In the genomic region with DNA sequence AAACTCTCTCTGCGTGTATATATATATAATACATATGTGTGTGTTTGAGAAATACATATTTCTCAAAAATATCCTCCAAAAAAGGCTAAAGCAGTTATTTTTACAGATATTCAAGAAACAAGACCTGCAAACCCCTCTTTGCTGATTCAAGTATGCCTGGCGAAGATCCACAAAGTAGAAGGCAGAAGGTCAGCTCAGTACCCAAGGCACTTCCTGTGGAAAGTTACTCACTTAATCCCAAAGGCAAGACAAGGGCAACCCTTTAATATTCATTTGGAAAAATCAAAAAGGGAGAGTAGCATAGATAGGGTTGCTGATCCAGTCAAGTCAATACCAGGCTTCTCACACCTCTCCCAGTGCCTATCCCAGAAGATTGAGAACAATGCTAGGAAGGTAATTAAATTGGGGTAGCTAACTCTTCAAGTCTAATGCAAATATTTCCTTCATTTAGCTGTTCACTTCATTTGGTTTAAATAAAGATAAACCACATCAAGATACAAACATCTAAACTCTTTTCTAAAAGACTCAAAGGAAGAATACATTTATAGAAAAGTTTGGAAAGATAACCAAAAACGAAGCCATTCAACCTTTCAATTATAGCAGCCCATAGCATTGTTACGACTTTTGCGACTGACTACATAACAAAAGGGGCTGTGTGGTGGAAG, we compare ENCODE assay signal across 1 cellular context.
TF ChIP-seq lines count a peak whose summit lies in the region.

No MANE protein-coding gene starts in this region.

TF ChIP-seq in endothelial cell of umbilical vein, 7 proteins besides CTCF, POLR2A, EP300 and RAD21:
- TF ChIP-seq FOS (IDR thresholded peaks at IDR 0.05; ENCODE audit: borderline replicate concordance, insufficient read depth, low read length) (no peak), JUN (IDR thresholded peaks at IDR 0.05; ENCODE audit: borderline replicate concordance, insufficient read depth, insufficient read length, low read depth) (no peak), EZH2 (IDR thresholded peaks at IDR 0.05; ENCODE audit: borderline replicate concordance, low read depth, low read length, severe bottlenecking) (no peak), MYC (IDR thresholded peaks at IDR 0.05; ENCODE audit: low read depth, low read length) (no peak), POLR2AphosphoS5 (IDR thresholded peaks at IDR 0.05; ENCODE audit: insufficient read depth, low read depth, low read length) (no peak), GATA2 (IDR thresholded peaks at IDR 0.05; ENCODE audit: insufficient read depth, insufficient read length, low read depth, low read length) (no peak)
- TF ChIP-seq, protein P1, sequence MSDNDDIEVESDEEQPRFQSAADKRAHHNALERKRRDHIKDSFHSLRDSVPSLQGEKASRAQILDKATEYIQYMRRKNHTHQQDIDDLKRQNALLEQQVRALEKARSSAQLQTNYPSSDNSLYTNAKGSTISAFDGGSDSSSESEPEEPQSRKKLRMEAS (IDR thresholded peaks at IDR 0.05; ENCODE audit: insufficient read depth, insufficient read length) = no peak
